Comparison of ENCODE assay signal across 9 cellular contexts in genomic region chr1:225651376-225651871, GRCh38. TPM values are rescaled to one million over a fixed set of nuclear protein-coding genes. Genes with fewer than 3 reads are reported as not detected.
DNase-seq lines count a peak whose midpoint lies in the region; ATAC-seq, FAIRE-seq and TF ChIP-seq lines count a peak whose summit lies in the region.
"Had no signal": no experiment of that assay in that cellular context is flagged by ENCODE, and none has a peak within 500 bp of the region (broad histone marks: within the 10 kb centered on the region; RNA-seq: fewer than 3 reads in every experiment).

No MANE protein-coding gene starts in this region.

- H3K27ac ChIP-seq in SJCRH30 (peak overlapping the region; percentile 95), gastrocnemius medialis (peak overlapping the region; percentile 97 to 98 (median 98))

- DNase-seq in DMS79 treated with DMSO at 0.1 percent for 48 hours (lab: John Stamatoyannopoulos, UW) (peak; percentile 83), DMS79 (lab: John Stamatoyannopoulos, UW) (no peak), SJCRH30 (peak in 1 of 2 experiments; percentile 66), fibroblast of pulmonary artery (ENCODE audit: low read depth) (peak; percentile 58), gastrocnemius medialis (no peak), RKO (ENCODE audit: low spot score) (no peak), T-helper 1 cell (no peak), GM12891 (ENCODE audit: insufficient read length, low spot score) (no peak)

- no peak for FAIRE-seq in GM12891 (lab: Jason Lieb, UNC)
- FAIRE-seq: A204.1 had no signal

- H3K27me3 ChIP-seq in SJCRH30 (no peaks in the 10 kb centered on the region), gastrocnemius medialis (no peaks in the 10 kb centered on the region)

- H3K36me3 ChIP-seq in SJCRH30 (peaks cover 11% of the 10 kb centered on the region; the same call in 1 of the 2 replicates), gastrocnemius medialis (no peaks in the 10 kb centered on the region)

- H3K4me3 ChIP-seq in SJCRH30 (peak overlapping the region; percentile 85), fibroblast of pulmonary artery (replicated peaks; ENCODE audit: low read depth, low read length) (peak overlapping the region; percentile 92), gastrocnemius medialis (peak overlapping the region; percentile 66 to 92 (median 84))

- TF ChIP-seq CTCF in fibroblast of pulmonary artery (IDR thresholded peaks at IDR 0.05; ENCODE audit: low read length, missing control alignments): no peak
- no peak for TF ChIP-seq CTCF in gastrocnemius medialis (IDR thresholded peaks at IDR 0.05 in 4 of 5, conservative IDR thresholded peaks at IDR 0.05 in 1 of 5)

- TF ChIP-seq POLR2A in gastrocnemius medialis (IDR thresholded peaks at IDR 0.05) (no peak), GM12891 (IDR thresholded peaks at IDR 0.05; ENCODE audit: low read depth, low read length) (no peak)

- ATAC-seq in gastrocnemius medialis: no peak

- intact Hi-C loops in gastrocnemius medialis (cut with DNase I; ENCODE audit: low total_unique reads): loop anchor here (5.0 kb wide), 3 partner anchors 144 to 411 kb away; partner anchors contain the start of gene H3-3A

- in situ Hi-C loops in gastrocnemius medialis (cut with MboI; ENCODE audit: low sequenced_read_pairs in 4 of 4): loop anchor here in 1 of 4 donors (10.0 kb wide), 2 partner anchors 113 to 147 kb away; no protein-coding TSS in a partner anchor

- H3K4me1 ChIP-seq in SJCRH30 (peaks cover 14% of the 10 kb centered on the region), gastrocnemius medialis (peaks cover 52 to 60% of the 10 kb centered on the region in 2 donors)

- H3K9me3 ChIP-seq in SJCRH30 (replicated peaks): no peaks in the 10 kb centered on the region
- no peaks in the 10 kb centered on the region for H3K9me3 ChIP-seq in gastrocnemius medialis

TF ChIP-seq in GM12891, 5 proteins besides CTCF, POLR2A, EP300 and RAD21:
- TF ChIP-seq SPI1 (IDR thresholded peaks at IDR 0.05; ENCODE audit: low read depth, low read length): no peak
- TF ChIP-seq POU2F2 (IDR thresholded peaks at IDR 0.05; ENCODE audit: low read depth, low read length): no peak
- TF ChIP-seq TAF1 (IDR thresholded peaks at IDR 0.05; ENCODE audit: low read depth, low read length): no peak
- TF ChIP-seq PAX5 (IDR thresholded peaks at IDR 0.05; ENCODE audit: insufficient read depth, low read length, severe bottlenecking): no peak
- no peak for TF ChIP-seq POLR2AphosphoS5 (IDR thresholded peaks at IDR 0.05; ENCODE audit: low read depth, low read length)

RNA-seq across cellular contexts. Expression of gene ENAH, which starts 1.5 kb away (rescaled TPM):
- 206 and 246 TPM in 2 replicates for total RNA-seq in SJCRH30 (2014; rRNA removed; shearing (Covaris generic))
- 100 to 1,000 TPM in 1 of 4 donors, 10 to 100 TPM in 3; 56.1 to 112 (median 62.2) TPM for total RNA-seq in gastrocnemius medialis
- not detected for polyA plus RNA-seq in GM12891 (2012; ENCODE audit: low read depth, missing spikeins)

Comparison
In these comparisons a context has a peak if more than half of its experiments do, and no peak if none do; other contexts are left out.
1. DNase-seq: peak in DMS79 treated with DMSO at 0.1 percent for 48 hours (single experiment) and fibroblast of pulmonary artery (single experiment); none in DMS79 (single experiment), gastrocnemius medialis (0 of 2), RKO (single experiment), T-helper 1 cell (0 of 5) and GM12891 (single experiment).
2. Peak in every context shown above with its lines, with median percentiles within 50 percentile points of each other: H3K4me3 ChIP-seq.